ENCODE assay signal across 1 cellular context in genomic region chr19:30690525-30690924, GRCh38.
TF ChIP-seq lines count a peak whose summit lies in the region.

No MANE protein-coding gene starts in this region.

TF ChIP-seq in GM23338, 12 proteins besides CTCF, POLR2A, EP300 and RAD21:
- TF ChIP-seq REST (IDR thresholded peaks at IDR 0.05; ENCODE audit: unreplicated experiment) (no peak), NANOG (IDR thresholded peaks at IDR 0.05; ENCODE audit: borderline replicate concordance) (no peak), ETS1 (IDR thresholded peaks at IDR 0.05) (no peak), ZNF331 (CRISPR knock-in tag; IDR thresholded peaks at IDR 0.05; ENCODE audit: low read depth) (no peak), CREB1 (CRISPR knock-in tag; IDR thresholded peaks at IDR 0.05; ENCODE audit: low read depth) (no peak), EZH2 (IDR thresholded peaks at IDR 0.05; ENCODE audit: low read depth, unreplicated experiment) (no peak), POLR2AphosphoS5 (IDR thresholded peaks at IDR 0.05; ENCODE audit: low read depth) (no peak), ZNF114 (CRISPR knock-in tag; IDR thresholded peaks at IDR 0.05) (no peak), STAT1 (IDR thresholded peaks at IDR 0.05; ENCODE audit: unreplicated experiment) (no peak), ZNF462 (CRISPR knock-in tag; IDR thresholded peaks at IDR 0.05) (no peak), EZH2phosphoT487 (IDR thresholded peaks at IDR 0.05; ENCODE audit: unreplicated experiment) (no peak), JUNB (IDR thresholded peaks at IDR 0.05; ENCODE audit: unreplicated experiment) (no peak)
TF ChIP-seq in GM23338: peak in this region for 0.
